Comparison of ENCODE assay signal across 1 cellular context in the genomic region with DNA sequence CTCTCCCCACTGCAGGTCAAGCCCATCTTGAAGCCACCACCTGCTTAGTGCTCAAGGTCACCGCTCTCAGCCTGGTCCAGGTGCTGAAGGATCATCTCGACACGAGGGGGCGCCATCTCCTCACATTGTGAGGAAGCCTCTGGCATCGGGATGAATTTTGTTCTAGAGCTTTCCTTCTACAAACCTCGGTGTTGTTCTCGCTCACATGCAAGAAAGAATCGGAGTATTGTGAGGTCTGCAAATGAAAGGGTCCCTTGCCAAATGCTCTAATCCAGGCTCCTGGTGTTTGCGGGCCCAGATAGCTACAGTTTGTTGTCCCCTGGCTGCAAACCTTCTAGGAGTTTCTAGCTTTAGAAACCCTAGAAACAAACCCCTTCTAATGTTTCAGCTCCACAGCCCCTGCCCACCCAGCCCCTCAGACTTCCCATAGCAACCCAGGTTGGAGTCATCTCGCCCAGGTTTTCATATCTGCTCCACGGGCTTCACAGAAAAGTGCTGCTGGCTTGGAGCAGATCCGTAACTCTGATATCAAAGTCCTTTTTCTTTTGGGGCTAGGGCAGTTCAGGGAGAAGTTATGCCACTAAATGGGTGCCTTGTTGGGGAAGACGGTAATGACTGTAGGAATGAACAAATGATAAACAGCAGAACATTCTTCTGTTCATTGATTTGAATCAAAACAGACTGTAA.
A peak's percentile ranks its signal among the peaks of the same experiment; 100 is the strongest.
TF ChIP-seq lines count a peak whose summit lies in the region.

No MANE protein-coding gene starts in this region.

TF ChIP-seq in GM12878, 131 proteins besides CTCF, POLR2A, EP300 and RAD21 (continued from another document and continues in another):
- TF ChIP-seq, protein P1, sequence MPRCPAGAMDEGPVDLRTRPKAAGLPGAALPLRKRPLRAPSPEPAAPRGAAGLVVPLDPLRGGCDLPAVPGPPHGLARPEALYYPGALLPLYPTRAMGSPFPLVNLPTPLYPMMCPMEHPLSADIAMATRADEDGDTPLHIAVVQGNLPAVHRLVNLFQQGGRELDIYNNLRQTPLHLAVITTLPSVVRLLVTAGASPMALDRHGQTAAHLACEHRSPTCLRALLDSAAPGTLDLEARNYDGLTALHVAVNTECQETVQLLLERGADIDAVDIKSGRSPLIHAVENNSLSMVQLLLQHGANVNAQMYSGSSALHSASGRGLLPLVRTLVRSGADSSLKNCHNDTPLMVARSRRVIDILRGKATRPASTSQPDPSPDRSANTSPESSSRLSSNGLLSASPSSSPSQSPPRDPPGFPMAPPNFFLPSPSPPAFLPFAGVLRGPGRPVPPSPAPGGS (IDR thresholded peaks at IDR 0.05; ENCODE audit: borderline replicate concordance, insufficient read depth, low read depth, low read length, poor library complexity, severe bottlenecking): no peak
- TF ChIP-seq EZH2 (IDR thresholded peaks at IDR 0.05; ENCODE audit: borderline replicate concordance, control insufficient read depth, low read depth, low read length) (no peak), WRNIP1 (IDR thresholded peaks at IDR 0.05; ENCODE audit: borderline replicate concordance, low read depth, low read length) (no peak), FOXM1 (IDR thresholded peaks at IDR 0.05; ENCODE audit: low read depth, low read length) (peak; percentile 34; the same call in 1 of the 2 replicates), CREM (IDR thresholded peaks at IDR 0.05; ENCODE audit: low read depth) (no peak), NR2C2 (IDR thresholded peaks at IDR 0.05; ENCODE audit: borderline replicate concordance, control insufficient read depth, insufficient read length, low read depth) (no peak), SMAD5 (IDR thresholded peaks at IDR 0.05; ENCODE audit: low read depth) (no peak), POU2F2 (IDR thresholded peaks at IDR 0.05; ENCODE audit: borderline replicate concordance, low read depth, low read length) (0 out of 3 replicates have a peak, but pooled peaks have one; percentile 65), KDM1A (IDR thresholded peaks at IDR 0.05; ENCODE audit: borderline replicate concordance) (no peak), RAD51 (IDR thresholded peaks at IDR 0.05) (no peak), ZBED1 (IDR thresholded peaks at IDR 0.05; ENCODE audit: borderline replicate concordance) (no peak), NRF1 (conservative IDR thresholded peaks at IDR 0.05; ENCODE audit: low read depth, low read length) (no peak), SREBF2 (IDR thresholded peaks at IDR 0.05; ENCODE audit: low read length) (no peak), SMARCA5 (IDR thresholded peaks at IDR 0.05) (peak; percentile 71), CHD1 (IDR thresholded peaks at IDR 0.05; ENCODE audit: low read depth, low read length) (no peak), MTA2 (IDR thresholded peaks at IDR 0.05; ENCODE audit: low read depth) (no peak), SIX5 (IDR thresholded peaks at IDR 0.05; ENCODE audit: low read depth, low read length, severe bottlenecking) (no peak), MEF2A (IDR thresholded peaks at IDR 0.05; ENCODE audit: insufficient read depth, low read depth, low read length) (0 out of 2 replicates have a peak, but pooled peaks have one; percentile 19), TCF3 (IDR thresholded peaks at IDR 0.05; ENCODE audit: borderline replicate concordance, insufficient read depth, low read depth, low read length) (no peak), BMI1 (IDR thresholded peaks at IDR 0.05; ENCODE audit: borderline replicate concordance) (no peak), GABPA (IDR thresholded peaks at IDR 0.05; ENCODE audit: low read depth) (no peak), CHD4 (IDR thresholded peaks at IDR 0.05) (no peak), MEF2B (IDR thresholded peaks at IDR 0.05; ENCODE audit: partially characterized antibody, poor library complexity, severe bottlenecking) (no peak), TARDBP (IDR thresholded peaks at IDR 0.05; ENCODE audit: borderline replicate concordance) (no peak), BCL11A (IDR thresholded peaks at IDR 0.05; ENCODE audit: low read depth, low read length) (no peak), STAT3 (IDR thresholded peaks at IDR 0.05; ENCODE audit: low read depth, low read length) (no peak)
- TF ChIP-seq, protein P2, sequence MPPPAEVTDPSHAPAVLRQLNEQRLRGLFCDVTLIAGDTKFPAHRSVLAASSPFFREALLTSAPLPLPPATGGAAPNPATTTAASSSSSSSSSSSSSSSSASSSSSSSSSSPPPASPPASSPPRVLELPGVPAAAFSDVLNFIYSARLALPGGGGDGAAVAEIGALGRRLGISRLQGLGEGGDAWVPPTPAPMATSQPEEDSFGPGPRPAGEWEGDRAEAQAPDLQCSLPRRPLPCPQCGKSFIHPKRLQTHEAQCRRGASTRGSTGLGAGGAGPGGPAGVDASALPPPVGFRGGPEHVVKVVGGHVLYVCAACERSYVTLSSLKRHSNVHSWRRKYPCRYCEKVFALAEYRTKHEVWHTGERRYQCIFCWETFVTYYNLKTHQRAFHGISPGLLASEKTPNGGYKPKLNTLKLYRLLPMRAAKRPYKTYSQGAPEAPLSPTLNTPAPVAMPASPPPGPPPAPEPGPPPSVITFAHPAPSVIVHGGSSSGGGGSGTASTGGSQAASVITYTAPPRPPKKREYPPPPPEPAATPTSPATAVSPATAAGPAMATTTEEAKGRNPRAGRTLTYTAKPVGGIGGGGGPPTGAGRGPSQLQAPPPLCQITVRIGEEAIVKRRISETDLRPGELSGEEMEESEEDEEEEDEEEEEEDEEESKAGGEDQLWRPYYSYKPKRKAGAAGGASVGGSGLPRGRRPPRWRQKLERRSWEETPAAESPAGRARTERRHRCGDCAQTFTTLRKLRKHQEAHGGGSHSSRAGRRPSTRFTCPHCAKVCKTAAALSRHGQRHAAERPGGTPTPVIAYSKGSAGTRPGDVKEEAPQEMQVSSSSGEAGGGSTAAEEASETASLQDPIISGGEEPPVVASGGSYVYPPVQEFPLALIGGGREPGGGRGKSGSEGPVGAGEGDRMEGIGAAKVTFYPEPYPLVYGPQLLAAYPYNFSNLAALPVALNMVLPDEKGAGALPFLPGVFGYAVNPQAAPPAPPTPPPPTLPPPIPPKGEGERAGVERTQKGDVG (CRISPR knock-in tag; IDR thresholded peaks at IDR 0.05): no peak
- TF ChIP-seq, protein P3, sequence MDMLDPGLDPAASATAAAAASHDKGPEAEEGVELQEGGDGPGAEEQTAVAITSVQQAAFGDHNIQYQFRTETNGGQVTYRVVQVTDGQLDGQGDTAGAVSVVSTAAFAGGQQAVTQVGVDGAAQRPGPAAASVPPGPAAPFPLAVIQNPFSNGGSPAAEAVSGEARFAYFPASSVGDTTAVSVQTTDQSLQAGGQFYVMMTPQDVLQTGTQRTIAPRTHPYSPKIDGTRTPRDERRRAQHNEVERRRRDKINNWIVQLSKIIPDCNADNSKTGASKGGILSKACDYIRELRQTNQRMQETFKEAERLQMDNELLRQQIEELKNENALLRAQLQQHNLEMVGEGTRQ (IDR thresholded peaks at IDR 0.05; ENCODE audit: borderline replicate concordance, low read depth, low read length): no peak
- TF ChIP-seq, protein P4, sequence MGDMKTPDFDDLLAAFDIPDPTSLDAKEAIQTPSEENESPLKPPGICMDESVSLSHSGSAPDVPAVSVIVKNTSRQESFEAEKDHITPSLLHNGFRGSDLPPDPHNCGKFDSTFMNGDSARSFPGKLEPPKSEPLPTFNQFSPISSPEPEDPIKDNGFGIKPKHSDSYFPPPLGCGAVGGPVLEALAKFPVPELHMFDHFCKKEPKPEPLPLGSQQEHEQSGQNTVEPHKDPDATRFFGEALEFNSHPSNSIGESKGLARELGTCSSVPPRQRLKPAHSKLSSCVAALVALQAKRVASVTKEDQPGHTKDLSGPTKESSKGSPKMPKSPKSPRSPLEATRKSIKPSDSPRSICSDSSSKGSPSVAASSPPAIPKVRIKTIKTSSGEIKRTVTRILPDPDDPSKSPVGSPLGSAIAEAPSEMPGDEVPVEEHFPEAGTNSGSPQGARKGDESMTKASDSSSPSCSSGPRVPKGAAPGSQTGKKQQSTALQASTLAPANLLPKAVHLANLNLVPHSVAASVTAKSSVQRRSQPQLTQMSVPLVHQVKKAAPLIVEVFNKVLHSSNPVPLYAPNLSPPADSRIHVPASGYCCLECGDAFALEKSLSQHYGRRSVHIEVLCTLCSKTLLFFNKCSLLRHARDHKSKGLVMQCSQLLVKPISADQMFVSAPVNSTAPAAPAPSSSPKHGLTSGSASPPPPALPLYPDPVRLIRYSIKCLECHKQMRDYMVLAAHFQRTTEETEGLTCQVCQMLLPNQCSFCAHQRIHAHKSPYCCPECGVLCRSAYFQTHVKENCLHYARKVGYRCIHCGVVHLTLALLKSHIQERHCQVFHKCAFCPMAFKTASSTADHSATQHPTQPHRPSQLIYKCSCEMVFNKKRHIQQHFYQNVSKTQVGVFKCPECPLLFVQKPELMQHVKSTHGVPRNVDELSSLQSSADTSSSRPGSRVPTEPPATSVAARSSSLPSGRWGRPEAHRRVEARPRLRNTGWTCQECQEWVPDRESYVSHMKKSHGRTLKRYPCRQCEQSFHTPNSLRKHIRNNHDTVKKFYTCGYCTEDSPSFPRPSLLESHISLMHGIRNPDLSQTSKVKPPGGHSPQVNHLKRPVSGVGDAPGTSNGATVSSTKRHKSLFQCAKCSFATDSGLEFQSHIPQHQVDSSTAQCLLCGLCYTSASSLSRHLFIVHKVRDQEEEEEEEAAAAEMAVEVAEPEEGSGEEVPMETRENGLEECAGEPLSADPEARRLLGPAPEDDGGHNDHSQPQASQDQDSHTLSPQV (IDR thresholded peaks at IDR 0.05): no peak
- TF ChIP-seq, protein P5, sequence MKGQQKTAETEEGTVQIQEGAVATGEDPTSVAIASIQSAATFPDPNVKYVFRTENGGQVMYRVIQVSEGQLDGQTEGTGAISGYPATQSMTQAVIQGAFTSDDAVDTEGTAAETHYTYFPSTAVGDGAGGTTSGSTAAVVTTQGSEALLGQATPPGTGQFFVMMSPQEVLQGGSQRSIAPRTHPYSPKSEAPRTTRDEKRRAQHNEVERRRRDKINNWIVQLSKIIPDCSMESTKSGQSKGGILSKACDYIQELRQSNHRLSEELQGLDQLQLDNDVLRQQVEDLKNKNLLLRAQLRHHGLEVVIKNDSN (IDR thresholded peaks at IDR 0.05; ENCODE audit: borderline replicate concordance, extremely low read length, insufficient read depth, low read depth, low read length): no peak
- TF ChIP-seq, protein P6, sequence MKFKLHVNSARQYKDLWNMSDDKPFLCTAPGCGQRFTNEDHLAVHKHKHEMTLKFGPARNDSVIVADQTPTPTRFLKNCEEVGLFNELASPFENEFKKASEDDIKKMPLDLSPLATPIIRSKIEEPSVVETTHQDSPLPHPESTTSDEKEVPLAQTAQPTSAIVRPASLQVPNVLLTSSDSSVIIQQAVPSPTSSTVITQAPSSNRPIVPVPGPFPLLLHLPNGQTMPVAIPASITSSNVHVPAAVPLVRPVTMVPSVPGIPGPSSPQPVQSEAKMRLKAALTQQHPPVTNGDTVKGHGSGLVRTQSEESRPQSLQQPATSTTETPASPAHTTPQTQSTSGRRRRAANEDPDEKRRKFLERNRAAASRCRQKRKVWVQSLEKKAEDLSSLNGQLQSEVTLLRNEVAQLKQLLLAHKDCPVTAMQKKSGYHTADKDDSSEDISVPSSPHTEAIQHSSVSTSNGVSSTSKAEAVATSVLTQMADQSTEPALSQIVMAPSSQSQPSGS (IDR thresholded peaks at IDR 0.05; ENCODE audit: low read length): no peak
- TF ChIP-seq, protein P7, sequence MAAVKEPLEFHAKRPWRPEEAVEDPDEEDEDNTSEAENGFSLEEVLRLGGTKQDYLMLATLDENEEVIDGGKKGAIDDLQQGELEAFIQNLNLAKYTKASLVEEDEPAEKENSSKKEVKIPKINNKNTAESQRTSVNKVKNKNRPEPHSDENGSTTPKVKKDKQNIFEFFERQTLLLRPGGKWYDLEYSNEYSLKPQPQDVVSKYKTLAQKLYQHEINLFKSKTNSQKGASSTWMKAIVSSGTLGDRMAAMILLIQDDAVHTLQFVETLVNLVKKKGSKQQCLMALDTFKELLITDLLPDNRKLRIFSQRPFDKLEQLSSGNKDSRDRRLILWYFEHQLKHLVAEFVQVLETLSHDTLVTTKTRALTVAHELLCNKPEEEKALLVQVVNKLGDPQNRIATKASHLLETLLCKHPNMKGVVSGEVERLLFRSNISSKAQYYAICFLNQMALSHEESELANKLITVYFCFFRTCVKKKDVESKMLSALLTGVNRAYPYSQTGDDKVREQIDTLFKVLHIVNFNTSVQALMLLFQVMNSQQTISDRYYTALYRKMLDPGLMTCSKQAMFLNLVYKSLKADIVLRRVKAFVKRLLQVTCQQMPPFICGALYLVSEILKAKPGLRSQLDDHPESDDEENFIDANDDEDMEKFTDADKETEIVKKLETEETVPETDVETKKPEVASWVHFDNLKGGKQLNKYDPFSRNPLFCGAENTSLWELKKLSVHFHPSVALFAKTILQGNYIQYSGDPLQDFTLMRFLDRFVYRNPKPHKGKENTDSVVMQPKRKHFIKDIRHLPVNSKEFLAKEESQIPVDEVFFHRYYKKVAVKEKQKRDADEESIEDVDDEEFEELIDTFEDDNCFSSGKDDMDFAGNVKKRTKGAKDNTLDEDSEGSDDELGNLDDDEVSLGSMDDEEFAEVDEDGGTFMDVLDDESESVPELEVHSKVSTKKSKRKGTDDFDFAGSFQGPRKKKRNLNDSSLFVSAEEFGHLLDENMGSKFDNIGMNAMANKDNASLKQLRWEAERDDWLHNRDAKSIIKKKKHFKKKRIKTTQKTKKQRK (IDR thresholded peaks at IDR 0.05; ENCODE audit: low read depth, low read length): no peak
- TF ChIP-seq, protein P8, sequence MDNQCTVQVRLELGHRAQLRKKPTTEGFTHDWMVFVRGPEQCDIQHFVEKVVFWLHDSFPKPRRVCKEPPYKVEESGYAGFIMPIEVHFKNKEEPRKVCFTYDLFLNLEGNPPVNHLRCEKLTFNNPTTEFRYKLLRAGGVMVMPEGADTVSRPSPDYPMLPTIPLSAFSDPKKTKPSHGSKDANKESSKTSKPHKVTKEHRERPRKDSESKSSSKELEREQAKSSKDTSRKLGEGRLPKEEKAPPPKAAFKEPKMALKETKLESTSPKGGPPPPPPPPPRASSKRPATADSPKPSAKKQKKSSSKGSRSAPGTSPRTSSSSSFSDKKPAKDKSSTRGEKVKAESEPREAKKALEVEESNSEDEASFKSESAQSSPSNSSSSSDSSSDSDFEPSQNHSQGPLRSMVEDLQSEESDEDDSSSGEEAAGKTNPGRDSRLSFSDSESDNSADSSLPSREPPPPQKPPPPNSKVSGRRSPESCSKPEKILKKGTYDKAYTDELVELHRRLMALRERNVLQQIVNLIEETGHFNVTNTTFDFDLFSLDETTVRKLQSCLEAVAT (IDR thresholded peaks at IDR 0.05): no peak
- TF ChIP-seq, protein P9, sequence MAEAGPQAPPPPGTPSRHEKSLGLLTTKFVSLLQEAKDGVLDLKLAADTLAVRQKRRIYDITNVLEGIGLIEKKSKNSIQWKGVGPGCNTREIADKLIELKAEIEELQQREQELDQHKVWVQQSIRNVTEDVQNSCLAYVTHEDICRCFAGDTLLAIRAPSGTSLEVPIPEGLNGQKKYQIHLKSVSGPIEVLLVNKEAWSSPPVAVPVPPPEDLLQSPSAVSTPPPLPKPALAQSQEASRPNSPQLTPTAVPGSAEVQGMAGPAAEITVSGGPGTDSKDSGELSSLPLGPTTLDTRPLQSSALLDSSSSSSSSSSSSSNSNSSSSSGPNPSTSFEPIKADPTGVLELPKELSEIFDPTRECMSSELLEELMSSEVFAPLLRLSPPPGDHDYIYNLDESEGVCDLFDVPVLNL (IDR thresholded peaks at IDR 0.05; ENCODE audit: low read depth, low read length): no peak
